ENCODE assay signal across 8 cellular contexts in genomic region chr11:14499560-14500180, GRCh38. TPM values are rescaled to one million over a fixed set of nuclear protein-coding genes. Genes with fewer than 3 reads are reported as not detected.
DNase-seq lines count a peak whose midpoint lies in the region; ATAC-seq lines count a peak whose summit lies in the region.

COPB1 (minus strand) TSS chr11:14499811; CDS start chr11:14498928, 883 bp downstream.

- peak within 1 kb of the TSS; percentile 93 for H3K4me3 ChIP-seq in CD8-positive, alpha-beta memory T cell (ENCODE audit: low read length)
- H3K4me3 ChIP-seq in mesenchymal stem cell (ENCODE audit: insufficient read depth in 1 of 2, low read depth in 1 of 2, low read length in 2 of 2): peak within 1 kb of the TSS; percentile 91 to 93

- peak within 1 kb of the TSS; percentile 94 to 99 for H3K18ac ChIP-seq in mesenchymal stem cell (ENCODE audit: low read depth in 1 of 2, low read length in 2 of 2)

- peak; percentile 88 to 95 (median 93) for DNase-seq in CD8-positive, alpha-beta memory T cell
- peak; percentile 86 for DNase-seq in HS-5 (ENCODE audit: low read depth)
- DNase-seq in NK-92 treated with Interleukin-12 subunit alpha and Interleukin-12 subunit beta, amount 100 ng/mL, for 24 hours (lab: John Stamatoyannopoulos, UW): peak; percentile 87
- peak; percentile 93 for DNase-seq in activated CD8-positive, alpha-beta memory T cell treated with anti-CD3 and anti-CD28 coated beads for 24 hours
- peak; percentile 90 to 92 (median 92) for DNase-seq in effector memory CD8-positive, alpha-beta T cell
- peak; percentile 95 for DNase-seq in mesenchymal stem cell
- peak; percentile 80 for DNase-seq in stimulated activated CD8-positive, alpha-beta memory T cell treated with anti-CD3 and anti-CD28 coated beads, Interleukin-12 subunit alpha, Interleukin-12 subunit beta, amount 100 ng/mL, for 4 hours (ENCODE audit: low read depth)

- H3K9me3 Mint-ChIP-seq in CD8-positive, alpha-beta memory T cell: no peaks in the 10 kb centered on the region
- H3K9me3 Mint-ChIP-seq in effector memory CD8-positive, alpha-beta T cell: no peaks in the 10 kb centered on the region

- H3K27me3 ChIP-seq in CD8-positive, alpha-beta memory T cell (ENCODE audit: insufficient read depth, low read length, poor library complexity, severe bottlenecking): no peaks in the 10 kb centered on the region
- no peaks in the 10 kb centered on the region for H3K27me3 ChIP-seq in mesenchymal stem cell (ENCODE audit: control insufficient read depth in 1 of 2, insufficient read depth in 1 of 2, low read length in 2 of 2)

- H4K8ac ChIP-seq in mesenchymal stem cell (ENCODE audit: low read length): peak within 1 kb of the TSS; percentile 86

- H3K4me1 Mint-ChIP-seq in CD8-positive, alpha-beta memory T cell: peaks cover 45 to 56% (median 53%) of the 10 kb centered on the region in 3 donors
- peaks cover 22 to 32% of the 10 kb centered on the region in 2 donors for H3K4me1 Mint-ChIP-seq in effector memory CD8-positive, alpha-beta T cell (ENCODE audit: low read depth in 2 of 2)

- peak within 1 kb of the TSS; percentile 61 for H2BK5ac ChIP-seq in mesenchymal stem cell (ENCODE audit: low read depth, low read length, poor library complexity, severe bottlenecking)

- H3K9ac ChIP-seq in mesenchymal stem cell (ENCODE audit: low read length): peak within 1 kb of the TSS; percentile 96

- peaks cover 14 to 62% (median 22%) of the 10 kb centered on the region in 3 donors for H3K36me3 Mint-ChIP-seq in CD8-positive, alpha-beta memory T cell
- H3K36me3 Mint-ChIP-seq in effector memory CD8-positive, alpha-beta T cell (ENCODE audit: insufficient read depth): peaks cover 73% of the 10 kb centered on the region

- peak within 1 kb of the TSS; percentile 79 to 99 for H3K4ac ChIP-seq in mesenchymal stem cell (ENCODE audit: low read depth in 1 of 2, low read length in 2 of 2)

- CTCF ChIA-PET in CD8-positive, alpha-beta memory T cell (lab: Charles Lee): interaction anchor here (0.7 to 2.5 kb wide), 5 partner anchors 16 to 408 kb away, joined by 3 to 12 read pairs (median 7); partner anchors contain the start of gene PDE3B

- H3K36me3 ChIP-seq in CD8-positive, alpha-beta memory T cell (ENCODE audit: insufficient read depth, low read length): peaks cover 13% of the 10 kb centered on the region
- H3K36me3 ChIP-seq in mesenchymal stem cell (ENCODE audit: control insufficient read depth in 1 of 2, insufficient read depth in 2 of 2, low read depth in 1 of 2, low read length in 2 of 2): peaks cover 0 to 57% of the 10 kb centered on the region in 2 experiments

- ATAC-seq in GM19468 (IDR thresholded peaks at IDR 0.05; ENCODE audit: extremely low read depth, unreplicated experiment): peak; percentile 51
- ATAC-seq in effector memory CD8-positive, alpha-beta T cell (replicated peaks): peak; percentile 95

- H3K27ac Mint-ChIP-seq in CD8-positive, alpha-beta memory T cell: peak within 1 kb of the TSS; percentile 96 to 100 (median 98)
- H3K27ac Mint-ChIP-seq in effector memory CD8-positive, alpha-beta T cell: peak within 1 kb of the TSS; percentile 99

- H2AFZ ChIP-seq in mesenchymal stem cell (ENCODE audit: low read depth, low read length): peak within 1 kb of the TSS; percentile 81

- H3K4me2 ChIP-seq in mesenchymal stem cell (ENCODE audit: low read length, poor library complexity, severe bottlenecking): peak within 1 kb of the TSS; percentile 70

- no peaks in the 10 kb centered on the region for H3K9me3 ChIP-seq in CD8-positive, alpha-beta memory T cell (ENCODE audit: low read length)
- H3K9me3 ChIP-seq in mesenchymal stem cell (ENCODE audit: control insufficient read depth, low read length): no peaks in the 10 kb centered on the region

- H3K79me1 ChIP-seq in mesenchymal stem cell (replicated peaks; ENCODE audit: low read length, poor library complexity, severe bottlenecking): peaks cover 2% of the 10 kb centered on the region

- peak within 1 kb of the TSS; percentile 90 to 99 (median 95) for H3K4me3 Mint-ChIP-seq in CD8-positive, alpha-beta memory T cell
- peak within 1 kb of the TSS; percentile 95 to 99 for H3K4me3 Mint-ChIP-seq in effector memory CD8-positive, alpha-beta T cell

- under 1% methylated on average over 30 of the region's 37 CpGs for WGBS in mesenchymal stem cell

- POLR2A ChIA-PET in CD8-positive, alpha-beta memory T cell (lab: Charles Lee): interaction anchor here (0.9 to 2.0 kb wide), 3 partner anchors 21 to 392 kb away, joined by 3 to 13 read pairs (median 6); partner anchors contain the start of genes CYP2R1, PDE3B and PSMA1

- H2BK120ac ChIP-seq in mesenchymal stem cell (ENCODE audit: low read depth, low read length): peak within 1 kb of the TSS; percentile 81

- peak within 1 kb of the TSS; percentile 81 for H3K27ac ChIP-seq in CD8-positive, alpha-beta memory T cell (ENCODE audit: low read depth, low read length)
- H3K27ac ChIP-seq in mesenchymal stem cell (ENCODE audit: low read length, poor library complexity, severe bottlenecking): peak within 1 kb of the TSS; percentile 89

- no peak within 1 kb of the TSS for H2BK15ac ChIP-seq in mesenchymal stem cell (ENCODE audit: low read depth, poor library complexity, severe bottlenecking)

- H3K4me1 ChIP-seq in CD8-positive, alpha-beta memory T cell (ENCODE audit: insufficient read depth, low read length): peaks cover 21% of the 10 kb centered on the region
- peaks cover 1% of the 10 kb centered on the region for H3K4me1 ChIP-seq in mesenchymal stem cell (ENCODE audit: control insufficient read depth, insufficient read depth, low read depth, low read length)

- no peaks in the 10 kb centered on the region for H3K27me3 Mint-ChIP-seq in CD8-positive, alpha-beta memory T cell
- no peaks in the 10 kb centered on the region for H3K27me3 Mint-ChIP-seq in effector memory CD8-positive, alpha-beta T cell

- no peak within 1 kb of the TSS for H2BK12ac ChIP-seq in mesenchymal stem cell (ENCODE audit: low read length in 2 of 2)

- H4K91ac ChIP-seq in mesenchymal stem cell (ENCODE audit: low read length): peak within 1 kb of the TSS; percentile 85

- H3K14ac ChIP-seq in mesenchymal stem cell (ENCODE audit: low read length in 2 of 2): peak within 1 kb of the TSS; percentile 2 to 96

- H2AK5ac ChIP-seq in mesenchymal stem cell (ENCODE audit: low read length, severe bottlenecking): peak within 1 kb of the TSS; percentile 80

- H3K23ac ChIP-seq in mesenchymal stem cell (ENCODE audit: low read length in 2 of 2): peak within 1 kb of the TSS; percentile 29 to 96

RNA-seq across cellular contexts. Expression of gene COPB1, which starts in this region (rescaled TPM):
- 100 to 1,000 TPM; 104 to 111 TPM for total RNA-seq in CD8-positive, alpha-beta memory T cell
- 76.4 TPM for polyA plus RNA-seq in CD8-positive, alpha-beta memory T cell
- polyA plus RNA-seq in mesenchymal stem cell (2013, experiment 1 of 2): 124 TPM
- 130 TPM for polyA plus RNA-seq in mesenchymal stem cell (2013, experiment 2 of 2)

Comparison
In these comparisons a context has a peak if more than half of its experiments do, and no peak if none do; other contexts are left out.
1. Peak in every context shown above with its lines: DNase-seq, ATAC-seq, H3K4me3 ChIP-seq and H3K27ac ChIP-seq.